In the genomic region with DNA sequence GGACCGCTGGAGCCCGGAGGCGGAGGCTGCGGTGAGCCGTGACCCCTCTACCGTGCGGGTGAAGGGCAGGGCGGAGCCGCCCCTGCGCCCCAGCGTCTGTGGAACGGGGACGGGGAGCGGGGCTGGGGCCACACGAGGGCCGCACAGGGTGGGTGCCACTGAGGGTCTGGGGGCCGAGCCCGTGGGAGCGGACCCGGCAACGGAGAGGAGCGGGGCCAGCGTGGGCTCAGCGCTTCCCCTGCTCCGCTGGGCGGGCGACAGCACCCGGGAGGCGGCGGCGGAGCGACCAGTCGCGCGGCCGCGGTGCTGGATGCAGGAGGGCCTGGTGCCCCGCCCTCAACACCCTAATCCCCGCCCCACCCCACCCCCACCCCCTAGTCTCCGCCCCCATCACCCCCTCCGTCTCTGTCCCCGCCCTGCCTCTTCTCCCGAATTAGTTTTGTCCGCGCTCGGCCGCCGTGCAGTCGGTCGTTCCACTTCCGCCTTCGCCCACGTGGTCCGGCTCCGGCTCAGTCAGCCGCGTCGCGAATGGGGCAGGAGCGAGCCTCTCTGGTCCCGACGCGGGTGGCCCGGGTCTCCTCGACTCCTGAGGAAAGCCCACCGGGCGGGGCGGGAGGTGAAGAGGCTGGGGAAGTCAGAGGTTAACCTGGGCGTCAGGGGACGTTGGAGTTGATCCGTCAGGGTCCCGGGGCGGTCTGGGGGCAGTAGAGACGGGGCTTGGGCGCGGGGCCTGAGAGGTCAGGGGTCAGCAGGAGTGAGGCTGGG, we compare ENCODE assay signal across 8 cellular contexts. TPM values are rescaled to one million over a fixed set of nuclear protein-coding genes. Genes with fewer than 3 reads are reported as not detected.
DNase-seq lines count a peak whose midpoint lies in the region; ATAC-seq and TF ChIP-seq lines count a peak whose summit lies in the region.

Gene PUS1, plus strand, starts transcription at position 512 of the 765 bp plus-strand sequence. CDS start 447 bp downstream, outside the sequence.

- TF ChIP-seq POLR2A in GM19193 (IDR thresholded peaks at IDR 0.05; ENCODE audit: extremely low read depth, insufficient read depth, insufficient read length): peak; percentile 94

- DNase-seq in AML-193 (lab: John Stamatoyannopoulos, UW) (peak; percentile 82 to 85), NCI-H524 (lab: John Stamatoyannopoulos, UW) (peak; percentile 83 to 87), chondrocyte (ENCODE audit: low spot score) (peak; percentile 97), kidney tubule cell (ENCODE audit: low spot score) (peak; percentile 96)
- peak; percentile 97 for DNase-seq in activated CD4-positive, alpha-beta T cell treated with anti-CD3 and anti-CD28 coated beads for 36 hours
- peak; percentile 83 to 84 for DNase-seq in stimulated activated CD4-positive, alpha-beta T cell treated with anti-CD3 and anti-CD28 coated beads, Interleukin-1b, Interleukin-23, amount 100 ng/mL, for 1 hour (ENCODE audit: low read depth in 2 of 2)

- peak; percentile 75 for ATAC-seq in HG03432 (IDR thresholded peaks at IDR 0.05; ENCODE audit: unreplicated experiment)
- ATAC-seq in activated CD4-positive, alpha-beta T cell treated with anti-CD3 and anti-CD28 coated beads for 36 hours: peak; percentile 89

- CTCF ChIA-PET in activated CD4-positive, alpha-beta T cell treated with anti-CD3 and anti-CD28 coated beads for 36 hours (lab: Charles Lee): interaction anchor here (1.8 kb wide), 1 partner anchor 8 kb away, joined by 5 read pairs; no protein-coding TSS in a partner anchor

- H3K36me3 Mint-ChIP-seq in activated CD4-positive, alpha-beta T cell treated with anti-CD3 and anti-CD28 coated beads for 36 hours (ENCODE audit: low read depth): peaks cover 29% of the 10 kb centered on the region
- H3K36me3 Mint-ChIP-seq in chondrocyte (ENCODE audit: low read depth): peaks cover 16% of the 10 kb centered on the region

- POLR2A ChIA-PET in activated CD4-positive, alpha-beta T cell treated with anti-CD3 and anti-CD28 coated beads for 36 hours (lab: Charles Lee): interaction anchor here (0.6 kb wide), 1 partner anchor 206 kb away, joined by 3 read pairs; no protein-coding TSS in a partner anchor

- intact Hi-C loops in activated CD4-positive, alpha-beta T cell treated with anti-CD3 and anti-CD28 coated beads for 36 hours (cut with DNase I, micrococcal nuclease): loop anchor here (1.0 to 2.0 kb wide), 11 partner anchors 20 to 1056 kb away; partner anchors contain the start of genes EP400 (in 2 of the 2), DDX51 (in 1 of the 2), GOLGA3 (in 1 of the 2) and NOC4L (in 1 of the 2)

- no peak for TF ChIP-seq CTCF in chondrocyte (IDR thresholded peaks at IDR 0.05)

- H3K27ac Mint-ChIP-seq in activated CD4-positive, alpha-beta T cell treated with anti-CD3 and anti-CD28 coated beads for 36 hours: peak within 1 kb of the TSS; percentile 85
- H3K27ac Mint-ChIP-seq in chondrocyte (ENCODE audit: unreplicated experiment): peak within 1 kb of the TSS; percentile 88

- no peaks in the 10 kb centered on the region for H3K27me3 Mint-ChIP-seq in activated CD4-positive, alpha-beta T cell treated with anti-CD3 and anti-CD28 coated beads for 36 hours
- H3K27me3 Mint-ChIP-seq in chondrocyte (ENCODE audit: low read depth): no peaks in the 10 kb centered on the region

- peak within 1 kb of the TSS; percentile 97 for H3K4me3 Mint-ChIP-seq in activated CD4-positive, alpha-beta T cell treated with anti-CD3 and anti-CD28 coated beads for 36 hours
- peak within 1 kb of the TSS; percentile 94 for H3K4me3 Mint-ChIP-seq in chondrocyte (ENCODE audit: unreplicated experiment)

- peaks cover 25% of the 10 kb centered on the region for H3K4me1 Mint-ChIP-seq in activated CD4-positive, alpha-beta T cell treated with anti-CD3 and anti-CD28 coated beads for 36 hours
- peaks cover 30% of the 10 kb centered on the region for H3K4me1 Mint-ChIP-seq in chondrocyte (ENCODE audit: low read depth)

- H3K9me3 Mint-ChIP-seq in activated CD4-positive, alpha-beta T cell treated with anti-CD3 and anti-CD28 coated beads for 36 hours (ENCODE audit: low read depth): no peaks in the 10 kb centered on the region
- no peaks in the 10 kb centered on the region for H3K9me3 Mint-ChIP-seq in chondrocyte (ENCODE audit: low read depth)

RNA-seq across cellular contexts. Expression of gene PUS1, which starts in this region (rescaled TPM):
- total RNA-seq in activated CD4-positive, alpha-beta T cell treated with anti-CD3 and anti-CD28 coated beads for 36 hours: 10 to 100 TPM; 37.8 to 56.5 TPM
- 18.7 to 21.0 TPM (median 19.8 TPM) in 3 replicates for total RNA-seq in chondrocyte

Comparison
In these comparisons a context has a peak if more than half of its experiments do, and no peak if none do; other contexts are left out.
1. Peak in every context shown above with its lines: DNase-seq and ATAC-seq.